9 cellular contexts compared by ENCODE assay signal in the genomic region with DNA sequence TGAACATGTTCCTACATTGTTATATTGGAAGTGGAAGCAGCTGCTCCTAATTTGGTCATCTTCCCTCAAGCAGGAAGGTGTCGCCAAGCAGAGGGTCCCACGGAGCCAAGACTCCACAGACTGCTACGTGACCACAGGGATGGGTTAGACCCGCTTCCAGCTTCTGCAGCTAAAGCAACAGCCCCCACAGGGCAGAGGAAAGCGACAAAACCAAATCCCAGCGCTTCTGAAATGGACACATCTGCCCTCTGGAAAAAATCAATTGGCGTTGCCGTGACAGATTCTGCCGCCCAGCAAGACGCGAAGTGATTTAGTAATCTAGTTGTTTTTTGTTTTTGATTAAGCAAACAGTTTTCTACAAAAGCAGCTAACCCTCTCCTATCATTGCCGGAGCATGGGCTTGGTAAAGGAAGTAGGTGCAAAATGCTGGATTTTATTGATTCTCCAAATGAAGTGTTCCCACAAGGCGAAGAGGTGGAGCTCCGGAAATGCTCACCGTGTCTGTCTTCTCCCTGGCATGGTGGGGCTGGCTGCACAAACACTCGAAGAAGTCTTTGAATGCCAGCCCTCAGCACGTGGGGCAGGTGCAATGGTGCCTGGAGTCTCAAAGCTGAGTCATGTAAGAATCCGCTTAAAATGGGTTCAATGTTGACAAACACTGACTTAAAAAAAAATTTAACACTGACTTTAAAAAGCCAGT.
DNase-seq lines count a peak whose midpoint lies in the region; ATAC-seq and TF ChIP-seq lines count a peak whose summit lies in the region.
"Had no signal": no experiment of that assay in that cellular context is flagged by ENCODE, and none has a peak within 500 bp of the region (broad histone marks: within the 10 kb centered on the region; RNA-seq: fewer than 3 reads in every experiment).

No MANE protein-coding gene starts in this region.

- H3K36me3 ChIP-seq in GM23248 (ENCODE audit: low read depth) (no peaks in the 10 kb centered on the region), smooth muscle cell (ENCODE audit: low read depth) (no peaks in the 10 kb centered on the region)

- H3K9me2 ChIP-seq in GM23248 (ENCODE audit: insufficient read depth) = no peaks in the 10 kb centered on the region

- H3K4me2 ChIP-seq in GM23248 (ENCODE audit: unreplicated experiment) (peak overlapping the region; percentile 83), smooth muscle cell (peak overlapping the region; percentile 85)

- in situ Hi-C loops in GM23248 (cut with MboI) = no loop called here

- WGBS in GM23248 (ENCODE audit: low coverage in 1 of 2, low lambda C conversion rate in 2 of 2, missing lambda C conversion rate in 2 of 2), 2 experiments = 3 to 4% methylated on average over 18 of the region's 18 CpGs
- WGBS in smooth muscle cell (ENCODE audit: low lambda C conversion rate) = 30% methylated on average over 18 of the region's 18 CpGs

- H3K27me3 ChIP-seq in GM23248 (replicated peaks; ENCODE audit: insufficient read depth) (no peaks in the 10 kb centered on the region), smooth muscle cell (ENCODE audit: low read depth) (no peaks in the 10 kb centered on the region)

- peak overlapping the region; percentile 84 for H3K27ac ChIP-seq in GM23248
- peak overlapping the region; percentile 96 for H3K27ac ChIP-seq in smooth muscle cell (ENCODE audit: low read depth)
- H3K27ac ChIP-seq: coronary artery had no signal

- no peaks in the 10 kb centered on the region for H3K79me2 ChIP-seq in GM23248 (ENCODE audit: insufficient read depth)
- H3K79me2 ChIP-seq in smooth muscle cell (ENCODE audit: low read depth) = no peaks in the 10 kb centered on the region

- H3F3A ChIP-seq in GM23248 (ENCODE audit: insufficient read depth) = peaks cover 25% of the 10 kb centered on the region
- H3F3A ChIP-seq in smooth muscle cell (ENCODE audit: low read depth) = peaks cover 4% of the 10 kb centered on the region

- no peak for TF ChIP-seq POLR2A in erythroblast (IDR thresholded peaks at IDR 0.05; ENCODE audit: low read length)

- no peak for ATAC-seq in HG03196 (IDR thresholded peaks at IDR 0.05; ENCODE audit: unreplicated experiment)

- H4K20me1 ChIP-seq in GM23248 (ENCODE audit: insufficient read depth) (no peaks in the 10 kb centered on the region), smooth muscle cell (ENCODE audit: low read depth) (no peaks in the 10 kb centered on the region)

- DNase-seq in GM23248 (peak; percentile 68), NCI-H2196 (lab: John Stamatoyannopoulos, UW; ENCODE audit: unreplicated experiment) (peak; percentile 54), fibroblast of the aortic adventitia (ENCODE audit: low read depth) (peak; percentile 5), smooth muscle cell (lab: John Stamatoyannopoulos, UW; ENCODE audit: unreplicated experiment) (no peak), erythroblast (lab: John Stamatoyannopoulos, UW) (no peak)
- DNase-seq in stimulated activated CD4-positive, alpha-beta T cell treated with anti-CD3 and anti-CD28 coated beads, Interleukin-4, amount 100 ng/mL, for 24 hours = no peak
- DNase-seq: activated CD4-positive, CD25-positive, alpha-beta regulatory T cell treated with anti-CD3 and anti-CD28 coated beads, Interleukin-2, amount 50 U/mL, for 72 hours had no signal

- H3K4me3 ChIP-seq in GM23248 (peak overlapping the region; percentile 55), fibroblast of the aortic adventitia (ENCODE audit: low read depth, low read length) (no peak overlapping the region), smooth muscle cell (peak overlapping the region; percentile 27)
- H3K4me3 ChIP-seq: coronary artery had no signal

- peak overlapping the region; percentile 69 for H2AFZ ChIP-seq in GM23248
- H2AFZ ChIP-seq in smooth muscle cell (ENCODE audit: low read depth) = no peak overlapping the region

- H3K9ac ChIP-seq in GM23248 (peak overlapping the region; percentile 69), smooth muscle cell (ENCODE audit: low read depth) (peak overlapping the region; percentile 51)

- H3K4me1 ChIP-seq in GM23248 (ENCODE audit: insufficient read depth) (peaks cover 31% of the 10 kb centered on the region), smooth muscle cell (ENCODE audit: low read depth) (peaks cover 22% of the 10 kb centered on the region)

- H3K9me3 ChIP-seq in GM23248 (ENCODE audit: low read depth) (no peaks in the 10 kb centered on the region), smooth muscle cell (replicated peaks; ENCODE audit: low read depth) (no peaks in the 10 kb centered on the region)

- no peak for TF ChIP-seq CTCF in fibroblast of the aortic adventitia (IDR thresholded peaks at IDR 0.05; ENCODE audit: insufficient read depth, low read length)
- no peak for TF ChIP-seq CTCF in smooth muscle cell (IDR thresholded peaks at IDR 0.05; ENCODE audit: borderline replicate concordance, insufficient read depth, poor library complexity, severe bottlenecking)

Comparison
In these comparisons a context has a peak if more than half of its experiments do, and no peak if none do; other contexts are left out.
1. DNase-seq: peak in GM23248 (single experiment), NCI-H2196 (single experiment) and fibroblast of the aortic adventitia (single experiment); none in smooth muscle cell (single experiment), erythroblast (0 of 2) and stimulated activated CD4-positive, alpha-beta T cell treated with anti-CD3 and anti-CD28 coated beads, Interleukin-4, amount 100 ng/mL, for 24 hours (single experiment).